23 cellular contexts compared by ENCODE assay signal in the genomic region with DNA sequence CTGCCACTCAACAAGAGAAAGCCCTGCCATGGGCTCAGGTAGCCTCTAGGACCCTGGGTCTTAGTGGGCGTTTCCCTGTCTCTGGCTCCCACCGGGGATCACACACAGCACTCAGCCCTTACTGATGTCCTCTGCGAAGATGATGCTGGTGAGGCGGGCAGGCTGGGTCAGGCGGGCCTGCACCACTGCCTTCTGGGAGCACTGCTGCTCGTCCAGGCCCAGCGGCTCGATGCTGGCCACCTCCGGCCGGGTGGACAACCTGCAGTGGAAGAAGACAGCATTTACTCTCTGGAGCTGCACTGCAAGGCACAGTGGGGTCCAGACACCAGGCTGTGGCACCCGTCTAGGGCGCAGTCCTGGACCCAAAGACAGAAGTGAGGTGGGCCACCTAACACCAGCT. TPM values are rescaled to one million over a fixed set of nuclear protein-coding genes. Genes with fewer than 3 reads are reported as not detected.
DNase-seq lines count a peak whose midpoint lies in the region; ATAC-seq, FAIRE-seq and TF ChIP-seq lines count a peak whose summit lies in the region.
"Had no signal": no experiment of that assay in that cellular context is flagged by ENCODE, and none has a peak within 500 bp of the region (broad histone marks: within the 10 kb centered on the region; RNA-seq: fewer than 3 reads in every experiment).

No MANE protein-coding gene starts in this region.

- H3K4me2 ChIP-seq in neuronal stem cell (ENCODE audit: insufficient read depth, low read length, poor library complexity, severe bottlenecking) (no peak overlapping the region), smooth muscle cell (no peak overlapping the region)
- H3K4me2 ChIP-seq: A549 had no signal

- H2BK5ac ChIP-seq in neuronal stem cell (ENCODE audit: low read length), result no peak overlapping the region

- no CpG with 5 or more reads among the region's 12 CpGs for WGBS in neuronal stem cell (ENCODE audit: extremely low coverage in 2 of 2, insufficient read length in 2 of 2, insufficient replicate concordance in 1 of 2), 2 donors
- WGBS in smooth muscle cell (ENCODE audit: low lambda C conversion rate), result 93% methylated on average over 12 of the region's 12 CpGs

- no peak overlapping the region for H2BK12ac ChIP-seq in neuronal stem cell (ENCODE audit: low read length)

- H3K4ac ChIP-seq in neuronal stem cell (ENCODE audit: low read length), result no peak overlapping the region

- H4K8ac ChIP-seq in neuronal stem cell (ENCODE audit: low read depth, low read length), result no peak overlapping the region

- H3K9me3 ChIP-seq in neuronal stem cell (replicated peaks in 1 of 2; ENCODE audit: control insufficient read depth in 2 of 2, insufficient read depth in 1 of 2, low read depth in 1 of 2, low read length in 2 of 2) (peaks cover 5% of the 10 kb centered on the region in 2 donors), smooth muscle cell (replicated peaks; ENCODE audit: low read depth) (no peaks in the 10 kb centered on the region)
- H3K9me3 ChIP-seq: A549, BE2C, Caco-2, HAP-1 had no signal

- H4K20me1 ChIP-seq in smooth muscle cell (ENCODE audit: low read depth), result no peaks in the 10 kb centered on the region

- peak overlapping the region in 5 of 7 donors; percentile 28 to 75 (median 46) for H3K27ac Mint-ChIP-seq in CD14-positive monocyte

- peak; percentile 5 for FAIRE-seq in GM12891 (lab: Jason Lieb, UNC)
- FAIRE-seq: A549, GM12878, GM19239 had no signal

- intact Hi-C loops in CD14-positive monocyte (cut with micrococcal nuclease), result no loop called here

- no peak overlapping the region for H3K4me3 Mint-ChIP-seq in CD14-positive monocyte
- H3K4me3 Mint-ChIP-seq: CD4-positive, alpha-beta memory T cell had no signal

- H2BK15ac ChIP-seq in neuronal stem cell (ENCODE audit: low read length), result no peak overlapping the region

- H3K36me3 Mint-ChIP-seq in CD14-positive monocyte, result peaks cover 45 to 71% of the 10 kb centered on the region in 2 donors

- TF ChIP-seq CTCF in CD14-positive monocyte (IDR thresholded peaks at IDR 0.05) (no peak), smooth muscle cell (IDR thresholded peaks at IDR 0.05; ENCODE audit: borderline replicate concordance, insufficient read depth, poor library complexity, severe bottlenecking) (no peak)

- H3K4me3 ChIP-seq in H7 (ENCODE audit: insufficient read depth, low read depth, low read length) (no peak overlapping the region), neuronal stem cell (ENCODE audit: low read length in 2 of 2) (no peak overlapping the region), smooth muscle cell (no peak overlapping the region)
- H3K4me3 ChIP-seq: A549; BLaER1 treated with 17β-estradiol and CSF1 and Interleukin-3, amounts not matched to agents 10 nM and 100 nM; GM12878; GM23248; HAP-1 had no signal

- ATAC-seq in GM18498 (IDR thresholded peaks at IDR 0.05; ENCODE audit: unreplicated experiment), result no peak
- ATAC-seq: A549, GM12878 had no signal

- H3K4me1 ChIP-seq in neuronal stem cell (ENCODE audit: control insufficient read depth in 2 of 2, insufficient read depth in 1 of 2, low read depth in 1 of 2, low read length in 2 of 2) (peaks cover 8 to 10% of the 10 kb centered on the region in 2 donors), smooth muscle cell (ENCODE audit: low read depth) (no peaks in the 10 kb centered on the region)
- H3K4me1 ChIP-seq: A549, BE2C, Caco-2, HAP-1 had no signal

- H3K18ac ChIP-seq in neuronal stem cell (ENCODE audit: low read length), result no peak overlapping the region

- peak overlapping the region; percentile 36 for H3K23ac ChIP-seq in neuronal stem cell (ENCODE audit: low read depth, low read length, poor library complexity)

- no peak overlapping the region for H2AFZ ChIP-seq in neuronal stem cell (ENCODE audit: low read length)
- H2AFZ ChIP-seq in smooth muscle cell (ENCODE audit: low read depth), result no peak overlapping the region
- H2AFZ ChIP-seq: GM23248 had no signal

- H3K4me1 Mint-ChIP-seq in CD14-positive monocyte, result peaks cover 16% of the 10 kb centered on the region

- H4K91ac ChIP-seq in neuronal stem cell (ENCODE audit: low read depth, low read length, poor library complexity), result no peak overlapping the region

- H3K27me3 Mint-ChIP-seq in CD14-positive monocyte (ENCODE audit: low read depth in 3 of 3), result peaks cover 0 to 3% (median 1%) of the 10 kb centered on the region in 3 donors
- H3K27me3 Mint-ChIP-seq: CD4-positive, alpha-beta memory T cell had no signal

- TF ChIP-seq POLR2A in GM12891 (IDR thresholded peaks at IDR 0.05; ENCODE audit: low read depth, low read length), result no peak

- peaks cover 10% of the 10 kb centered on the region for H3K79me1 ChIP-seq in neuronal stem cell (ENCODE audit: low read depth, low read length)

- no peaks in the 10 kb centered on the region for H3K79me2 ChIP-seq in smooth muscle cell (ENCODE audit: low read depth)

- H3K27me3 ChIP-seq in H7 (ENCODE audit: control insufficient read depth, insufficient read depth, low read length) (no peaks in the 10 kb centered on the region), neuronal stem cell (ENCODE audit: control insufficient read depth in 3 of 3, insufficient read depth in 3 of 3, low read depth in 1 of 3, low read length in 3 of 3) (no peaks in the 10 kb centered on the region), smooth muscle cell (ENCODE audit: low read depth) (no peaks in the 10 kb centered on the region)
- H3K27me3 ChIP-seq: BE2C; BLaER1 treated with 17β-estradiol and CSF1 and Interleukin-3, amounts not matched to agents 10 nM and 100 nM had no signal

- no peak overlapping the region for H3K27ac ChIP-seq in neuronal stem cell (replicated peaks; ENCODE audit: low read length)
- no peak overlapping the region for H3K27ac ChIP-seq in smooth muscle cell (ENCODE audit: low read depth)
- H3K27ac ChIP-seq: A549, GM23248 had no signal

- no peak overlapping the region for H2BK120ac ChIP-seq in neuronal stem cell (ENCODE audit: low read depth, low read length)

- H3F3A ChIP-seq in smooth muscle cell (ENCODE audit: low read depth), result no peaks in the 10 kb centered on the region

- no peak overlapping the region for H2AK5ac ChIP-seq in neuronal stem cell (ENCODE audit: low read depth, low read length)

- no peak overlapping the region for H3K9ac ChIP-seq in neuronal stem cell (ENCODE audit: low read depth, low read length, poor library complexity)
- no peak overlapping the region for H3K9ac ChIP-seq in smooth muscle cell (ENCODE audit: low read depth)
- H3K9ac ChIP-seq: GM23248 had no signal

- peaks cover 2% of the 10 kb centered on the region for H3K36me3 ChIP-seq in H7 (replicated peaks; ENCODE audit: control insufficient read depth, insufficient read depth, low read length)
- peaks cover 18 to 45% of the 10 kb centered on the region in 2 donors for H3K36me3 ChIP-seq in neuronal stem cell (replicated peaks in 1 of 2; ENCODE audit: control insufficient read depth in 2 of 2, insufficient read depth in 2 of 2, low read length in 2 of 2)
- H3K36me3 ChIP-seq in smooth muscle cell (ENCODE audit: low read depth), result no peaks in the 10 kb centered on the region
- H3K36me3 ChIP-seq: BE2C had no signal

- H3K14ac ChIP-seq in neuronal stem cell (ENCODE audit: low read length), result no peak overlapping the region

- DNase-seq in CD14-positive monocyte (ENCODE audit: low spot score), result no peak
- no peak for DNase-seq in GM12891 (ENCODE audit: insufficient read length, low spot score)
- DNase-seq in H7, result peak; percentile 61
- DNase-seq in neuronal stem cell (ENCODE audit: low spot score), result no peak
- no peak for DNase-seq in activated effector memory CD4-positive, alpha-beta T cell treated with anti-CD3 and anti-CD28 coated beads, Interleukin-2, amount 50 U/mL, for 16 hours
- no peak for DNase-seq in smooth muscle cell (lab: John Stamatoyannopoulos, UW; ENCODE audit: unreplicated experiment)
- DNase-seq: 8988T; ACHN; AML-193; BE2C; Caco-2; CD4-positive, alpha-beta memory T cell; DMS153; DMS79; EL; GDM1; GM23248 had no signal

- peaks cover 0 to 9% (median 0%) of the 10 kb centered on the region in 7 donors for H3K9me3 Mint-ChIP-seq in CD14-positive monocyte
- H3K9me3 Mint-ChIP-seq: CD4-positive, alpha-beta memory T cell had no signal

TF ChIP-seq in GM12891, 5 proteins besides CTCF, POLR2A, EP300 and RAD21:
- TF ChIP-seq POLR2AphosphoS5 (IDR thresholded peaks at IDR 0.05; ENCODE audit: low read depth, low read length), result no peak
- TF ChIP-seq SPI1 (IDR thresholded peaks at IDR 0.05; ENCODE audit: low read depth, low read length), result no peak
- no peak for TF ChIP-seq TAF1 (IDR thresholded peaks at IDR 0.05; ENCODE audit: low read depth, low read length)
- no peak for TF ChIP-seq POU2F2 (IDR thresholded peaks at IDR 0.05; ENCODE audit: low read depth, low read length)
- TF ChIP-seq PAX5 (IDR thresholded peaks at IDR 0.05; ENCODE audit: insufficient read depth, low read length, severe bottlenecking), result no peak

RNA-seq across cellular contexts. Expression of gene NUP210, which starts 20.5 kb away (rescaled TPM):
- 10 to 100 TPM in 1 of 2 donors, 1 to 10 TPM in 1; 7.9 to 13.0 TPM for polyA plus RNA-seq in CD14-positive monocyte
- 43.7 TPM for polyA plus RNA-seq in GM12891 (2012; ENCODE audit: low read depth, missing spikeins)
- 40.1 and 50.3 TPM in 2 replicates for total RNA-seq in H7 (2014; rRNA removed; shearing (Covaris generic))
- polyA plus RNA-seq in neuronal stem cell (2013, experiment 1 of 2), result 35.4 TPM
- polyA plus RNA-seq in neuronal stem cell (2013, experiment 2 of 2), result 35.8 TPM
- total RNA-seq in smooth muscle cell, result 0.58 and 1.5 TPM in 2 replicates
- 0.22 and 0.35 TPM in 2 replicates for polyA plus RNA-seq in smooth muscle cell
- total RNA-seq: GM23248 had no signal

Comparison
In these comparisons a context has a peak if more than half of its experiments do, and no peak if none do; other contexts are left out.
1. RNA of gene NUP210, which starts 20.5 kb away (total RNA-seq): 40.1 to 50.3 TPM in H7; 0.58 to 1.5 TPM in smooth muscle cell; every median in the first group is over 10 times any median in the second.